In the genomic region with DNA sequence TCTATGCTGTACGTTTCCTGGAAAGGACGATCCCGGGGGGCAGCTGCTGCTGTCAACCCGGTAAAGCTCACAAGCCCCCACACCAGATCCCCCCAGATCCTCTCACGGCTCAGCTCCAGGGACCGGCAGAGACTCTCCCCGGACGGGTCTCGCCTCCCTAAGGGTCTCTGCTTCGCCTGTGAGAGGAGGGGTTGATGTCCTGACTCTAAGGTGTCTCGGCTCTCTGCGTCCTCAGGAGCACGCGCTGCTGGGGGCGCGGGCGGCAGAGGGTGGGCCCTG, we compare ENCODE assay signal across 1 cellular context.
A peak's percentile ranks its signal among the peaks of the same experiment; 100 is the strongest.
TF ChIP-seq lines count a peak whose summit lies in the region.

No MANE protein-coding gene starts in this region.

TF ChIP-seq in HepG2, 621 proteins besides CTCF, POLR2A, EP300 and RAD21:
- TF ChIP-seq ZNF704 (CRISPR knock-in tag; IDR thresholded peaks at IDR 0.05; ENCODE audit: borderline replicate concordance) (no peak), HMGXB4 (CRISPR knock-in tag; IDR thresholded peaks at IDR 0.05; ENCODE audit: borderline replicate concordance in 1 of 2, low read depth in 1 of 2) (0 out of 4 replicates have a peak, but pooled peaks of 1 of the 2 experiments have one; percentile 5)
